13 cellular contexts compared by ENCODE assay signal in the genomic region with DNA sequence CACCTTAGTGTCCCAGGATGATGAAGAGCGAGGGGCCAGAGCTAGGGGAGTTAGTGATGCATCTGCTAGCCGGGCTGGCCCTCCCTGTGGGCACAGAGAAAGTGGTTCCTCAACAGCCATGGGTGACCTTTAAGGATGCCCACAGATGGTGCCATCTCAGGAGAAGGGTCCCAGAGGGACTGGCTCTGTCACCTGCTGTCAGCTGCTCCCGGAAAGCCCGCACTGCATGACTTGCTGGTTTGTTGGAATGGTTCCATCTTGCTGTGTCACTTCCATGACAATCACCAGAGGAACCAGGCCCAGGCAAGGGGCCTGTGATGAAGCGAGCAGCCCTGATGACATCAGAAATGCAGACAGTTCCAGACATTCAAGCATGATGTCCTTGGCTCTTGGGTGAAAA.
DNase-seq lines count a peak whose midpoint lies in the region; ATAC-seq, FAIRE-seq and TF ChIP-seq lines count a peak whose summit lies in the region.
"Had no signal": no experiment of that assay in that cellular context is flagged by ENCODE, and none has a peak within 500 bp of the region (broad histone marks: within the 10 kb centered on the region; RNA-seq: fewer than 3 reads in every experiment).

No MANE protein-coding gene starts in this region.

- CTCF ChIA-PET in HepG2 (lab: Yijun Ruan, JAX; ENCODE audit: low intra/inter-chr PET ratio, low total read pairs), result no interaction called here

- H3K79me2 ChIP-seq in HepG2 (ENCODE audit: insufficient read depth, low read length), result no peaks in the 10 kb centered on the region

- H3K4me3 ChIP-seq in HepG2 (replicated peaks in 1 of 3; ENCODE audit: insufficient read depth in 1 of 3, low read depth in 2 of 3, low read length in 3 of 3), result no peak overlapping the region
- no peak overlapping the region for H3K4me3 ChIP-seq in right lobe of liver
- H3K4me3 ChIP-seq in RWPE2 (ENCODE audit: severe bottlenecking), result no peak overlapping the region
- H3K4me3 ChIP-seq in endodermal cell (ENCODE audit: low read length), result no peak overlapping the region
- H3K4me3 ChIP-seq: HAP-1 had no signal

- H3K9me3 ChIP-seq in HepG2 (ENCODE audit: low read length) (no peaks in the 10 kb centered on the region), right lobe of liver (no peaks in the 10 kb centered on the region), RWPE2 (ENCODE audit: severe bottlenecking) (no peaks in the 10 kb centered on the region), endodermal cell (ENCODE audit: control insufficient read depth, low read length) (peaks cover 23% of the 10 kb centered on the region)
- H3K9me3 ChIP-seq: HAP-1 had no signal

- POLR2A ChIA-PET in HepG2 (lab: Yijun Ruan, JAX), result no interaction called here

- H3K9me3 Mint-ChIP-seq in endodermal cell, result no peaks in the 10 kb centered on the region
- H3K9me3 Mint-ChIP-seq: CD4-positive, alpha-beta T cell had no signal

- H3K27ac Mint-ChIP-seq in endodermal cell, result no peak overlapping the region
- H3K27ac Mint-ChIP-seq: CD4-positive, alpha-beta T cell had no signal

- no peak overlapping the region for H3K27ac ChIP-seq in HepG2 (ENCODE audit: extremely low read length, insufficient read depth, low read length)
- H3K27ac ChIP-seq in right lobe of liver, result no peak overlapping the region
- H3K27ac ChIP-seq in RWPE2 (ENCODE audit: poor library complexity, severe bottlenecking), result no peak overlapping the region
- H3K27ac ChIP-seq in endodermal cell (ENCODE audit: low read depth, low read length), result no peak overlapping the region

- no peaks in the 10 kb centered on the region for H4K20me1 ChIP-seq in HepG2 (ENCODE audit: insufficient read depth, low read length)

- TF ChIP-seq EP300 in HepG2 (IDR thresholded peaks at IDR 0.05; ENCODE audit: low read depth in 2 of 2, low read length in 2 of 2), result no peak
- no peak for TF ChIP-seq EP300 in HepG2 (CRISPR knock-in tag; IDR thresholded peaks at IDR 0.05; ENCODE audit: borderline replicate concordance)

- WGBS in HepG2 (ENCODE audit: low lambda C conversion rate), result 13% methylated on average over 4 of the region's 5 CpGs
- 100% methylated on average over 1 of the region's 5 CpGs for WGBS in right lobe of liver (ENCODE audit: insufficient coverage, low coverage, low lambda C conversion rate, missing lambda C conversion rate)
- whole genome bisulfite sequencing in endodermal cell (ENCODE audit: insufficient coverage in 1 of 2, insufficient read length in 1 of 2), 2 experiments, result 83 to 100% methylated on average over 2 to 5 of the region's 5 CpGs

- H3K4me3 Mint-ChIP-seq in endodermal cell, result no peak overlapping the region
- H3K4me3 Mint-ChIP-seq: CD4-positive, alpha-beta T cell had no signal

- peaks cover 9% of the 10 kb centered on the region for H3K4me1 Mint-ChIP-seq in endodermal cell

- TF ChIP-seq RAD21 in HepG2 (CRISPR knock-in tag; IDR thresholded peaks at IDR 0.05), result no peak

- no peak for ATAC-seq in HepG2
- ATAC-seq in right lobe of liver, result no peak
- ATAC-seq in RWPE2 (ENCODE audit: low read depth), result no peak

- H3K36me3 Mint-ChIP-seq in endodermal cell (ENCODE audit: low read depth), result no peaks in the 10 kb centered on the region

- intact Hi-C loops in HepG2 (cut with micrococcal nuclease; ENCODE audit: unreplicated experiment), result no loop called here
- intact Hi-C loops in right lobe of liver (cut with DNase I), result no loop called here

- H3K9ac ChIP-seq in HepG2 (ENCODE audit: insufficient read depth, low read depth, low read length) (no peak overlapping the region), endodermal cell (ENCODE audit: extremely low read depth, low read length, poor library complexity, severe bottlenecking) (no peak overlapping the region)

- H3K4me1 ChIP-seq in HepG2 (ENCODE audit: insufficient read depth, low read length), result no peaks in the 10 kb centered on the region
- no peaks in the 10 kb centered on the region for H3K4me1 ChIP-seq in right lobe of liver
- no peaks in the 10 kb centered on the region for H3K4me1 ChIP-seq in RWPE2 (ENCODE audit: insufficient read depth, poor library complexity, severe bottlenecking)
- no peaks in the 10 kb centered on the region for H3K4me1 ChIP-seq in endodermal cell (ENCODE audit: control insufficient read depth, insufficient read depth, low read length)
- H3K4me1 ChIP-seq: HAP-1 had no signal

- H3K4me2 ChIP-seq in HepG2 (ENCODE audit: low read depth, low read length), result no peak overlapping the region

- DNase-seq in HepG2 (ENCODE audit: low spot score), result no peak
- DNase-seq in right lobe of liver, result no peak
- DNase-seq in RWPE2 (ENCODE audit: low spot score), result peak; percentile 72
- peak; percentile 13 for DNase-seq in endodermal cell
- DNase-seq in AG08395 (ENCODE audit: low spot score), result no peak
- no peak for DNase-seq in GM20000 (ENCODE audit: low spot score)
- no peak for DNase-seq in stimulated activated CD4-positive, alpha-beta T cell treated with anti-CD3 and anti-CD28 coated beads, Interleukin-2, amount 100 ng/mL, for 24 hours
- DNase-seq: Calu3; CD4-positive, alpha-beta T cell; DMS 273 treated with DMSO at 0.1 percent for 48 hours had no signal

- no peak for FAIRE-seq in HepG2 (lab: Jason Lieb, UNC)
- FAIRE-seq: A204.1, H1 had no signal

- H3K27me3 Mint-ChIP-seq in endodermal cell (ENCODE audit: insufficient read depth), result peaks cover 11% of the 10 kb centered on the region

- no TSS peak for BruUV-seq in HepG2 (replicated peaks; lab: Mats Ljungman, UMichigan)

- H2AFZ ChIP-seq in HepG2 (ENCODE audit: low read length), result no peak overlapping the region

- H3K36me3 ChIP-seq in HepG2 (replicated peaks in 1 of 2; ENCODE audit: control insufficient read depth in 1 of 2, insufficient read depth in 2 of 2, low read length in 2 of 2) (no peaks in the 10 kb centered on the region), right lobe of liver (no peaks in the 10 kb centered on the region), RWPE2 (ENCODE audit: low read depth) (no peaks in the 10 kb centered on the region), endodermal cell (ENCODE audit: control insufficient read depth, insufficient read depth, low read length) (no peaks in the 10 kb centered on the region)
- H3K36me3 ChIP-seq: HAP-1 had no signal

- in situ Hi-C loops in HepG2 (cut with HindIII; ENCODE audit: extremely low pct_ligation_motif_present, low pct_unique_long_range_greater_than_20kb), result no loop called here

- TF ChIP-seq CTCF in HepG2 (CRISPR knock-in tag; IDR thresholded peaks at IDR 0.05) (no peak), right lobe of liver (IDR thresholded peaks at IDR 0.05) (no peak), RWPE2 (IDR thresholded peaks at IDR 0.05; ENCODE audit: poor library complexity, severe bottlenecking) (no peak), endodermal cell (conservative IDR thresholded peaks at IDR 0.05) (no peak), GM20000 (IDR thresholded peaks at IDR 0.05; ENCODE audit: extremely low read depth, missing control alignments) (no peak)

- TF ChIP-seq POLR2A in HepG2 (IDR thresholded peaks at IDR 0.05; ENCODE audit: insufficient read depth in 1 of 2, low read depth in 2 of 2, low read length in 2 of 2), result no peak
- no peak for TF ChIP-seq POLR2A in right lobe of liver (IDR thresholded peaks at IDR 0.05)

- H3K27me3 ChIP-seq in HepG2 (ENCODE audit: control insufficient read depth in 1 of 2, insufficient read depth in 2 of 2, low read length in 2 of 2), result peaks cover 2 to 38% of the 10 kb centered on the region in 2 experiments; a peak in 3 of 5 replicates
- no peaks in the 10 kb centered on the region for H3K27me3 ChIP-seq in right lobe of liver
- peaks cover 90% of the 10 kb centered on the region for H3K27me3 ChIP-seq in RWPE2 (ENCODE audit: insufficient read depth, poor library complexity, severe bottlenecking)
- no peaks in the 10 kb centered on the region for H3K27me3 ChIP-seq in endodermal cell (ENCODE audit: control insufficient read depth, insufficient read depth, low read length, poor library complexity, severe bottlenecking)

TF ChIP-seq in HepG2, 621 proteins besides CTCF, POLR2A, EP300 and RAD21:
- TF ChIP-seq CREB1 (IDR thresholded peaks at IDR 0.05) (0 out of 2 replicates have a peak, but pooled peaks have one; percentile 37), CREB1 (CRISPR knock-in tag; IDR thresholded peaks at IDR 0.05) (no peak), TCF12 (IDR thresholded peaks at IDR 0.05) (no peak), TCF12 (CRISPR knock-in tag; IDR thresholded peaks at IDR 0.05) (no peak)

Comparison
In these comparisons a context has a peak if more than half of its experiments do, and no peak if none do; other contexts are left out.
1. DNase-seq: peak in RWPE2 (single experiment) and endodermal cell (single experiment); none in HepG2 (single experiment), right lobe of liver (0 of 3), AG08395 (single experiment), GM20000 (single experiment) and stimulated activated CD4-positive, alpha-beta T cell treated with anti-CD3 and anti-CD28 coated beads, Interleukin-2, amount 100 ng/mL, for 24 hours (0 of 2).